Comparison of ENCODE assay signal across 1 cellular context in the genomic region with DNA sequence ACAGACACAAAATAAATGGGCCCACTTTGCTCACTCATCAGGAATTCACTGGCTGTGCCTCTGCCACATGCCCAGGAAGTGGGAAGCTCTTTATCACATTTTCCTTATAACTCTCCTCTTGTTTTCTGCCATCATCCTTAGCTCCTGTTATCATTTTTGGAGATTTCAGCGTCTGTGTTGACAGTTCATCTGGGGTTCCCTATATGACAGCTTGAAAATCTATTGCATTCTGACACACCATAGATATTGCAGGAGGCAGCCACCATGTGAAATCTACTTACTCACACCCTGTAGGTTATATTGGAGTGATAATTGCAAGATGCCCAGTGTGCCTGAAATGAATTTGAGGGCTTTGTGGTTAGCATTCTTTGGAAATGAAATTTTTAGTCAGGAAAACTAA.
TF ChIP-seq lines count a peak whose summit lies in the region.

No MANE protein-coding gene starts in this region.

TF ChIP-seq in K562, 482 proteins besides CTCF, POLR2A, EP300 and RAD21 (continued from another document):
- no peak for TF ChIP-seq NUFIP1 (IDR thresholded peaks at IDR 0.05; ENCODE audit: partially characterized antibody)
- TF ChIP-seq FUS (optimal IDR thresholded peaks at IDR 0.05; ENCODE audit: low read depth, low read length): no peak
- TF ChIP-seq PHB (CRISPR knock-in tag; IDR thresholded peaks at IDR 0.05): no peak
- no peak for TF ChIP-seq CXXC5 (CRISPR knock-in tag; IDR thresholded peaks at IDR 0.05)
- TF ChIP-seq FOXP1 (CRISPR knock-in tag; IDR thresholded peaks at IDR 0.05): no peak
- TF ChIP-seq FOXJ2 (tag; IDR thresholded peaks at IDR 0.05): no peak
- TF ChIP-seq CUX1 (CRISPR knock-in tag; IDR thresholded peaks at IDR 0.05): no peak
- TF ChIP-seq EP400 (IDR thresholded peaks at IDR 0.05): no peak
- TF ChIP-seq SOX6 (IDR thresholded peaks at IDR 0.05): no peak
- no peak for TF ChIP-seq HNRNPLL (IDR thresholded peaks at IDR 0.05; ENCODE audit: low read depth, low read length, poor library complexity, severe bottlenecking)
- TF ChIP-seq TEAD4 (IDR thresholded peaks at IDR 0.05; ENCODE audit: low read length): peak; percentile 15; the same call in 1 of the 2 replicates
- no peak for TF ChIP-seq TEAD4 (CRISPR knock-in tag; IDR thresholded peaks at IDR 0.05; ENCODE audit: borderline replicate concordance)
- no peak for TF ChIP-seq EZH2 (IDR thresholded peaks at IDR 0.05; ENCODE audit: borderline replicate concordance, low read depth, low read length)
- no peak for TF ChIP-seq JUN (IDR thresholded peaks at IDR 0.05; ENCODE audit: borderline replicate concordance, low read depth, low read length)
- TF ChIP-seq JUN (CRISPR knock-in tag; IDR thresholded peaks at IDR 0.05; ENCODE audit: borderline replicate concordance): no peak
